Comparison of ENCODE assay signal across 17 cellular contexts in genomic region chr6:169499728-169500265, GRCh38.
A peak's percentile ranks its signal among the peaks of the same experiment; 100 is the strongest.
DNase-seq lines count a peak whose midpoint lies in the region; ATAC-seq and TF ChIP-seq lines count a peak whose summit lies in the region.
"Had no signal": no experiment of that assay in that cellular context is flagged by ENCODE, and none has a peak within 500 bp of the region (broad histone marks: within the 10 kb centered on the region; RNA-seq: fewer than 3 reads in every experiment).

No MANE protein-coding gene starts in this region.

- TF ChIP-seq POLR2A in gastroesophageal sphincter (IDR thresholded peaks at IDR 0.05) = no peak

- H3K36me3 ChIP-seq in SK-N-SH (replicated peaks in 1 of 2; ENCODE audit: control insufficient read depth in 1 of 2, insufficient read depth in 2 of 2, low read length in 1 of 2) (no peaks in the 10 kb centered on the region), neural cell (ENCODE audit: insufficient read depth, low read length) (no peaks in the 10 kb centered on the region), gastroesophageal sphincter (peaks cover 0 to 17% of the 10 kb centered on the region in 2 donors)
- H3K36me3 ChIP-seq: HAP-1 had no signal

- H3F3A ChIP-seq in SK-N-SH (replicated peaks; ENCODE audit: insufficient read depth) (no peaks in the 10 kb centered on the region), neural cell (ENCODE audit: insufficient read depth, low read length, poor library complexity, severe bottlenecking) (no peaks in the 10 kb centered on the region)

- DNase-seq in SK-N-SH = peak; percentile 39
- DNase-seq in Ammon's horn (ENCODE audit: low spot score) = peak; percentile 20
- peak; percentile 5 for DNase-seq in dermis blood vessel endothelial cell
- no peak for DNase-seq in DMS153 treated with DMSO at 0.1 percent for 48 hours (lab: John Stamatoyannopoulos, UW; ENCODE audit: unreplicated experiment)
- DNase-seq: 8988T; ACHN; C1 segment of cervical spinal cord; Calu3; CD4-positive, alpha-beta T cell; DMS 273 treated with DMSO at 0.1 percent for 48 hours; DMS79 treated with DMSO at 0.1 percent for 48 hours; EL had no signal

- TF ChIP-seq EP300 in SK-N-SH (IDR thresholded peaks at IDR 0.05; ENCODE audit: borderline replicate concordance in 1 of 2, low read depth in 1 of 2, low read length in 1 of 2) (no peak), neural cell (conservative IDR thresholded peaks at IDR 0.05; ENCODE audit: poor library complexity, severe bottlenecking) (no peak), gastroesophageal sphincter (IDR thresholded peaks at IDR 0.05) (no peak)

- POLR2A ChIA-PET in SK-N-SH (lab: Yijun Ruan, JAX) = no interaction called here

- H3K4me1 ChIP-seq in SK-N-SH (ENCODE audit: control insufficient read depth in 1 of 2, insufficient read depth in 2 of 2, low read depth in 1 of 2, low read length in 1 of 2) (peaks cover 0 to 33% of the 10 kb centered on the region in 2 experiments; a peak in 1 of 4 replicates), gastroesophageal sphincter (no peaks in the 10 kb centered on the region)

- H4K20me1 ChIP-seq in SK-N-SH (ENCODE audit: insufficient read depth) (no peaks in the 10 kb centered on the region), neural cell (ENCODE audit: insufficient read depth) (no peaks in the 10 kb centered on the region)

- WGBS in SK-N-SH (ENCODE audit: low lambda C conversion rate) = 86% methylated on average over 7 of the region's 9 CpGs
- WGBS in gastroesophageal sphincter (ENCODE audit: low coverage in 1 of 2), 2 donors = 31 to 100% methylated on average over 3 to 6 of the region's 9 CpGs

- CTCF ChIA-PET in SK-N-SH (lab: Yijun Ruan, JAX) = interaction anchor here (0.7 kb wide), 1 partner anchor 20 kb away, joined by 3 read pairs; no protein-coding TSS in a partner anchor

- H3K27me3 ChIP-seq in SK-N-SH (ENCODE audit: insufficient read depth) = no peaks in the 10 kb centered on the region
- no peaks in the 10 kb centered on the region for H3K27me3 ChIP-seq in neural cell (ENCODE audit: insufficient read depth, low read depth, low read length)
- no peaks in the 10 kb centered on the region for H3K27me3 ChIP-seq in gastroesophageal sphincter

- H3K79me2 ChIP-seq in SK-N-SH (ENCODE audit: insufficient read depth) = no peaks in the 10 kb centered on the region
- no peaks in the 10 kb centered on the region for H3K79me2 ChIP-seq in neural cell (replicated peaks; ENCODE audit: insufficient read depth, low read length)

- TF ChIP-seq CTCF in SK-N-SH (IDR thresholded peaks at IDR 0.05) (no peak), neural cell (IDR thresholded peaks at IDR 0.05; ENCODE audit: poor library complexity, severe bottlenecking) (no peak), gastroesophageal sphincter (IDR thresholded peaks at IDR 0.05) (no peak)

- peaks cover 6% of the 10 kb centered on the region; the same call in 1 of the 2 replicates for H3K9me3 ChIP-seq in SK-N-SH
- H3K9me3 ChIP-seq in neural cell (ENCODE audit: low read length) = no peaks in the 10 kb centered on the region
- peaks cover 0 to 11% (median 0%) of the 10 kb centered on the region in 3 donors for H3K9me3 ChIP-seq in gastroesophageal sphincter
- H3K9me3 ChIP-seq: HAP-1 had no signal

- H3K9ac ChIP-seq in SK-N-SH (no peak overlapping the region), neural cell (ENCODE audit: low read length) (peak overlapping the region; percentile 9)

- ATAC-seq in SK-N-SH treated with all-trans-retinoic acid at 6 μM for 48 hours (no peak; the same call in 2 of the 3 replicates), gastroesophageal sphincter (no peak), GM19324 (IDR thresholded peaks at IDR 0.05; ENCODE audit: low FRiP score, unreplicated experiment) (no peak)

- H3K27ac ChIP-seq in SK-N-SH (ENCODE audit: low read depth in 2 of 2, low read length in 1 of 2) (peak overlapping the region in 1 of 2 experiments; percentile 69; a peak in 2 of 4 replicates), neural cell (ENCODE audit: low read length) (no peak overlapping the region), gastroesophageal sphincter (no peak overlapping the region)

- H2AFZ ChIP-seq in SK-N-SH (ENCODE audit: low read depth) = no peak overlapping the region
- no peak overlapping the region for H2AFZ ChIP-seq in neural cell (ENCODE audit: low read depth, low read length)

- TF ChIP-seq RAD21 in SK-N-SH (IDR thresholded peaks at IDR 0.05; ENCODE audit: low read length) = no peak
- no peak for TF ChIP-seq RAD21 in neural cell (conservative IDR thresholded peaks at IDR 0.05)

- no peak overlapping the region for H3K4me2 ChIP-seq in SK-N-SH
- H3K4me2 ChIP-seq in neural cell (ENCODE audit: low read length) = no peak overlapping the region

- H3K9me2 ChIP-seq in SK-N-SH (no peaks in the 10 kb centered on the region), neural cell (ENCODE audit: insufficient read depth, low read length) (no peaks in the 10 kb centered on the region)

- H3K4me3 ChIP-seq in SK-N-SH (ENCODE audit: low read depth in 2 of 2, low read length in 1 of 2) (no peak overlapping the region), neural cell (ENCODE audit: low read length) (no peak overlapping the region), gastroesophageal sphincter (no peak overlapping the region)
- H3K4me3 ChIP-seq: HAP-1 had no signal

TF ChIP-seq in SK-N-SH, 30 proteins besides CTCF, POLR2A, EP300 and RAD21:
- no peak for TF ChIP-seq RFX5 (IDR thresholded peaks at IDR 0.05; ENCODE audit: low read length)
- TF ChIP-seq MEF2A (IDR thresholded peaks at IDR 0.05; ENCODE audit: borderline replicate concordance, low read depth) = no peak
- no peak for TF ChIP-seq SIN3A (IDR thresholded peaks at IDR 0.05; ENCODE audit: borderline replicate concordance, low read depth, low read length)
- no peak for TF ChIP-seq MXI1 (IDR thresholded peaks at IDR 0.05; ENCODE audit: low read depth, low read length)
- TF ChIP-seq TCF12 (IDR thresholded peaks at IDR 0.05) = no peak

TF ChIP-seq in SK-N-SH treated with all-trans-retinoic acid at 6 μM for 48 hours, 23 proteins besides CTCF, POLR2A, EP300 and RAD21 (continues in another document):
- TF ChIP-seq, protein P1, sequence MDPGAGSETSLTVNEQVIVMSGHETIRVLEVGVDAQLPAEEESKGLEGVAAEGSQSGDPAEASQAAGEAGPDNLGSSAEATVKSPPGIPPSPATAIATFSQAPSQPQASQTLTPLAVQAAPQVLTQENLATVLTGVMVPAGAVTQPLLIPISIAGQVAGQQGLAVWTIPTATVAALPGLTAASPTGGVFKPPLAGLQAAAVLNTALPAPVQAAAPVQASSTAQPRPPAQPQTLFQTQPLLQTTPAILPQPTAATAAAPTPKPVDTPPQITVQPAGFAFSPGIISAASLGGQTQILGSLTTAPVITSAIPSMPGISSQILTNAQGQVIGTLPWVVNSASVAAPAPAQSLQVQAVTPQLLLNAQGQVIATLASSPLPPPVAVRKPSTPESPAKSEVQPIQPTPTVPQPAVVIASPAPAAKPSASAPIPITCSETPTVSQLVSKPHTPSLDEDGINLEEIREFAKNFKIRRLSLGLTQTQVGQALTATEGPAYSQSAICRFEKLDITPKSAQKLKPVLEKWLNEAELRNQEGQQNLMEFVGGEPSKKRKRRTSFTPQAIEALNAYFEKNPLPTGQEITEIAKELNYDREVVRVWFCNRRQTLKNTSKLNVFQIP (CRISPR knock-in tag; IDR thresholded peaks at IDR 0.05; ENCODE audit: borderline replicate concordance, low read depth) = no peak

TF ChIP-seq in neural cell, 6 proteins besides CTCF, POLR2A, EP300 and RAD21:
- no peak for TF ChIP-seq SMC3 (conservative IDR thresholded peaks at IDR 0.05; ENCODE audit: poor library complexity)
